22 cellular contexts compared by ENCODE assay signal in genomic region chr12:15591811-15592210, GRCh38.
DNase-seq lines count a peak whose midpoint lies in the region; ATAC-seq and TF ChIP-seq lines count a peak whose summit lies in the region.
"Had no signal": no experiment of that assay in that cellular context is flagged by ENCODE, and none has a peak within 500 bp of the region (broad histone marks: within the 10 kb centered on the region; RNA-seq: fewer than 3 reads in every experiment).

No MANE protein-coding gene starts in this region.

- no peaks in the 10 kb centered on the region for H3K79me2 ChIP-seq in Loucy (ENCODE audit: insufficient read depth, low read length)

- H3K4me3 Mint-ChIP-seq in activated T-cell treated with anti-CD3 and anti-CD28 coated beads, Interleukin-2, amount 50 U/mL, for 72 hours = no peak overlapping the region
- H3K4me3 Mint-ChIP-seq in osteocyte (ENCODE audit: unreplicated experiment) = no peak overlapping the region
- H3K4me3 Mint-ChIP-seq: CD14-positive monocyte; CD4-positive, alpha-beta T cell; CD8-positive, alpha-beta memory T cell had no signal

- no peaks in the 10 kb centered on the region for H3K36me3 Mint-ChIP-seq in activated T-cell treated with anti-CD3 and anti-CD28 coated beads, Interleukin-2, amount 50 U/mL, for 72 hours (ENCODE audit: insufficient read depth in 2 of 2)
- no peaks in the 10 kb centered on the region for H3K36me3 Mint-ChIP-seq in osteocyte (ENCODE audit: unreplicated experiment)
- H3K36me3 Mint-ChIP-seq: CD8-positive, alpha-beta memory T cell had no signal

- H3K36me3 ChIP-seq in Loucy (ENCODE audit: insufficient read depth, low read length) = no peaks in the 10 kb centered on the region
- H3K36me3 ChIP-seq: HAP-1 had no signal

- no peak overlapping the region for H3K4me3 ChIP-seq in Loucy (ENCODE audit: low read length, poor library complexity, severe bottlenecking)
- H3K4me3 ChIP-seq: BLaER1 treated with 17β-estradiol and CSF1 and Interleukin-3, amounts not matched to agents 10 nM and 100 nM; GM12878; HAP-1 had no signal

- H3K27ac Mint-ChIP-seq in activated T-cell treated with anti-CD3 and anti-CD28 coated beads, Interleukin-2, amount 50 U/mL, for 72 hours = peak overlapping the region; percentile 8
- peak overlapping the region; percentile 21 for H3K27ac Mint-ChIP-seq in osteocyte (ENCODE audit: unreplicated experiment)
- H3K27ac Mint-ChIP-seq: CD4-positive, alpha-beta T cell had no signal

- no peaks in the 10 kb centered on the region for H3K9me2 ChIP-seq in Loucy (replicated peaks; ENCODE audit: low read depth, low read length)

- TF ChIP-seq CTCF in Loucy (conservative IDR thresholded peaks at IDR 0.05; ENCODE audit: low read length) = no peak
- no peak for TF ChIP-seq CTCF in osteocyte (IDR thresholded peaks at IDR 0.05)

- no peak for DNase-seq in activated T-cell treated with anti-CD3 and anti-CD28 coated beads, Interleukin-2, amount 50 U/mL, for 72 hours
- no peak for DNase-seq in activated T-cell treated with anti-CD3 and anti-CD28 coated beads, Interleukin-2, amount 50 U/mL, for 48 hours
- DNase-seq in left ventricle myocardium superior = no peak
- DNase-seq in Right ventricle myocardium superior = no peak
- DNase-seq in osteocyte (ENCODE audit: extremely low spot score, unreplicated experiment) = no peak
- no peak for DNase-seq in stimulated activated CD4-positive, alpha-beta T cell treated with anti-CD3 and anti-CD28 coated beads, Interleukin-2, amount 100 ng/mL, for 24 hours
- no peak for DNase-seq in NCI-H2171 (lab: John Stamatoyannopoulos, UW)
- DNase-seq: ACHN; AML-193; BE2C; CD4-positive, alpha-beta T cell; CD8-positive, alpha-beta memory T cell; DMS 273 treated with DMSO at 0.1 percent for 48 hours; DMS79; EL; GDM1; GOT3 had no signal

- intact Hi-C loops in left ventricle myocardium superior (cut with micrococcal nuclease) = loop anchor here (2.0 kb wide), 1 partner anchor 265 kb away; no protein-coding TSS in a partner anchor
- intact Hi-C loops in Right ventricle myocardium superior (cut with DNase I) = no loop called here

- H3K9ac ChIP-seq in Loucy (ENCODE audit: low read depth, low read length, poor library complexity, severe bottlenecking) = no peak overlapping the region
- H3K9ac ChIP-seq: BLaER1 treated with 17β-estradiol and CSF1 and Interleukin-3, amounts not matched to agents 10 nM and 100 nM had no signal

- H3K4me2 ChIP-seq in Loucy (ENCODE audit: low read depth, low read length, poor library complexity, severe bottlenecking) = no peak overlapping the region
- H3K4me2 ChIP-seq: BLaER1 treated with 17β-estradiol and CSF1 and Interleukin-3, amounts not matched to agents 10 nM and 100 nM had no signal

- no peak for ATAC-seq in activated T-cell treated with anti-CD3 and anti-CD28 coated beads, Interleukin-2, amount 50 U/mL, for 72 hours (replicated peaks in 1 of 2)
- peak; percentile 34 for ATAC-seq in left ventricle myocardium superior
- no peak for ATAC-seq in Right ventricle myocardium superior (ENCODE audit: poor library complexity)
- ATAC-seq: GM12878 had no signal

- H3K4me1 ChIP-seq in Loucy (ENCODE audit: insufficient read depth, low read length, poor library complexity, severe bottlenecking) = no peaks in the 10 kb centered on the region
- H3K4me1 ChIP-seq: BE2C; BLaER1 treated with 17β-estradiol and CSF1 and Interleukin-3, amounts not matched to agents 10 nM and 100 nM; HAP-1 had no signal

- H3K9me3 Mint-ChIP-seq in activated T-cell treated with anti-CD3 and anti-CD28 coated beads, Interleukin-2, amount 50 U/mL, for 72 hours = no peaks in the 10 kb centered on the region
- no peaks in the 10 kb centered on the region for H3K9me3 Mint-ChIP-seq in osteocyte (ENCODE audit: unreplicated experiment)
- H3K9me3 Mint-ChIP-seq: CD14-positive monocyte; CD4-positive, alpha-beta T cell; CD8-positive, alpha-beta memory T cell had no signal

- H3K27me3 ChIP-seq in Loucy (ENCODE audit: insufficient read depth, low read length, poor library complexity, severe bottlenecking) = no peaks in the 10 kb centered on the region
- H3K27me3 ChIP-seq: BE2C; BLaER1 treated with 17β-estradiol and CSF1 and Interleukin-3, amounts not matched to agents 10 nM and 100 nM had no signal

- H4K20me1 ChIP-seq in Loucy (ENCODE audit: insufficient read depth, low read length, poor library complexity, severe bottlenecking) = no peaks in the 10 kb centered on the region
- H4K20me1 ChIP-seq: BLaER1 treated with 17β-estradiol and CSF1 and Interleukin-3, amounts not matched to agents 10 nM and 100 nM had no signal

- H3K4me1 Mint-ChIP-seq in activated T-cell treated with anti-CD3 and anti-CD28 coated beads, Interleukin-2, amount 50 U/mL, for 72 hours (ENCODE audit: low read depth) = peaks cover 11% of the 10 kb centered on the region
- peaks cover 43% of the 10 kb centered on the region for H3K4me1 Mint-ChIP-seq in osteocyte (ENCODE audit: unreplicated experiment)

- H3K9me3 ChIP-seq in Loucy (ENCODE audit: insufficient read depth, low read depth, low read length) = no peaks in the 10 kb centered on the region
- H3K9me3 ChIP-seq: BE2C; BLaER1 treated with 17β-estradiol and CSF1 and Interleukin-3, amounts not matched to agents 10 nM and 100 nM; HAP-1 had no signal

- H2AFZ ChIP-seq in Loucy (ENCODE audit: low read length) = peak overlapping the region; percentile 11; the same call in 1 of the 2 replicates

- no peaks in the 10 kb centered on the region for H3K27me3 Mint-ChIP-seq in activated T-cell treated with anti-CD3 and anti-CD28 coated beads, Interleukin-2, amount 50 U/mL, for 72 hours (ENCODE audit: low read depth)
- H3K27me3 Mint-ChIP-seq in osteocyte (ENCODE audit: unreplicated experiment) = no peaks in the 10 kb centered on the region
- H3K27me3 Mint-ChIP-seq: CD4-positive, alpha-beta T cell had no signal

- H3F3A ChIP-seq in Loucy (ENCODE audit: low read depth) = no peaks in the 10 kb centered on the region
